ENCODE assay signal across 8 cellular contexts in the genomic region with DNA sequence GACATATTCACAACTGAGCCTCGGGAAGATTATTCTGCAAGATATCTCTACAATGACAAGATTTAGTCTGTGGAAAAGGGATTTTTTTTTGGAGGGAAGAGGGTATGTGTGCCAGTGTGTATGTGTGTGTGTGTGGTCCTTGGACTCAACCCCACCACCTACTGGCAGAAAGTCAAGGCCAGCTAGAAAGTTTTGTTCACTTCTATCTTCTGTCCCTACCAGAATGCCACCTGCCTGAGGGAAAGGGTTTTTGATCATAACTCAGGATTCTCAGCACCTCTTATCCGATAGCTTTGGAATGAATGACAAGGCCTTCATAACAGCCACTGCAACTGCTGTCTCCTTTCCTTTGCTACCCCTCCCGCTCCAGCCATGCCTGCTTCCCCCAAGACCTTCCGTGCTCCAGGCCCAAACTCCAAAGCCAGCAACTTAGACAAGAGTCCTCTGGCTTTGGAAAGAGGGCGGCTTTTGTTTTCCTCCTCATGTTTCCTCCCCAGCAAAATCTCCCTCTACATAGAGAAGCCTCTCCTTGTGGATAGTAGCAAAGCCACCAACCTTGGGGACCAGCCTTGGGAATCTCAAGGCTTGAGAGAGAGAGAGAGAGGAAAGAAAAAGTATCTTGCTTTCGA. TPM values are rescaled to one million over a fixed set of nuclear protein-coding genes. Genes with fewer than 3 reads are reported as not detected.
DNase-seq lines count a peak whose midpoint lies in the region; ATAC-seq and TF ChIP-seq lines count a peak whose summit lies in the region.

No MANE protein-coding gene starts in this region.

- no peaks in the 10 kb centered on the region for H3K36me3 Mint-ChIP-seq in Calu3 (ENCODE audit: insufficient read depth, unreplicated experiment)
- peaks cover 6% of the 10 kb centered on the region for H3K36me3 Mint-ChIP-seq in central memory CD8-positive, alpha-beta T cell (ENCODE audit: insufficient read depth)

- peak overlapping the region; percentile 86 for H3K27ac ChIP-seq in stomach smooth muscle (ENCODE audit: low read length)

- intact Hi-C loops in Calu3 (cut with micrococcal nuclease; ENCODE audit: unreplicated experiment) (loop anchor here (1.0 kb wide), 2 partner anchors 37 to 79 kb away; a partner anchor contains a TSS), left colon (cut with DNase I, micrococcal nuclease) (no loop called here)

- DNase-seq in Calu3 (peak; percentile 47), NOMO-1 treated with dmso at 0.1 percent for 144 hours (lab: John Stamatoyannopoulos, UW; ENCODE audit: unreplicated experiment) (peak; percentile 6), left colon (peak in 1 of 2 donors; percentile 34), NCI-H187 (lab: John Stamatoyannopoulos, UW) (no peak), GOT3 (lab: John Stamatoyannopoulos, UW) (no peak)
- no peak for DNase-seq in central memory CD8-positive, alpha-beta T cell (ENCODE audit: low spot score in 2 of 2)

- no peak overlapping the region for H3K27ac Mint-ChIP-seq in Calu3 (ENCODE audit: unreplicated experiment)
- no peak overlapping the region for H3K27ac Mint-ChIP-seq in central memory CD8-positive, alpha-beta T cell (ENCODE audit: low read depth)

- no peaks in the 10 kb centered on the region for H3K9me3 ChIP-seq in stomach smooth muscle (ENCODE audit: control insufficient read depth in 2 of 2, low read length in 2 of 2)

- H3K27me3 ChIP-seq in stomach smooth muscle (ENCODE audit: control insufficient read depth in 1 of 2, insufficient read depth in 2 of 2, low read length in 2 of 2): no peaks in the 10 kb centered on the region

- H3K9me3 Mint-ChIP-seq in Calu3 (ENCODE audit: low read depth, unreplicated experiment): peaks cover 3% of the 10 kb centered on the region
- no peaks in the 10 kb centered on the region for H3K9me3 Mint-ChIP-seq in central memory CD8-positive, alpha-beta T cell

- H3K4me1 Mint-ChIP-seq in Calu3 (ENCODE audit: low read depth, unreplicated experiment): peaks cover 8% of the 10 kb centered on the region
- peaks cover 5% of the 10 kb centered on the region for H3K4me1 Mint-ChIP-seq in central memory CD8-positive, alpha-beta T cell

- BruUV-seq in Calu3 (replicated peaks; lab: Mats Ljungman, UMichigan): no TSS peak

- no peak overlapping the region for H3K4me3 Mint-ChIP-seq in Calu3 (ENCODE audit: low read depth, unreplicated experiment)
- no peak overlapping the region for H3K4me3 Mint-ChIP-seq in central memory CD8-positive, alpha-beta T cell

- peak; percentile 41 for TF ChIP-seq CTCF in Calu3 (IDR thresholded peaks at IDR 0.05; ENCODE audit: unreplicated experiment)

- ATAC-seq in GM21528 (IDR thresholded peaks at IDR 0.05; ENCODE audit: low FRiP score, unreplicated experiment) (peak; percentile 19), left colon (peak; percentile 32)
- peak; percentile 51 for ATAC-seq in central memory CD8-positive, alpha-beta T cell (replicated peaks; ENCODE audit: extremely low read depth, poor library complexity, severe bottlenecking)

- no peaks in the 10 kb centered on the region for H3K36me3 ChIP-seq in stomach smooth muscle (ENCODE audit: control insufficient read depth in 2 of 2, insufficient read depth in 2 of 2, low read length in 2 of 2)

- CTCF ChIA-PET in Calu3 (lab: Charles Lee): interaction anchor here (1.9 kb wide), 1 partner anchor 79 kb away, joined by 6 read pairs; no protein-coding TSS in a partner anchor

- peaks cover 16% of the 10 kb centered on the region for H3K4me1 ChIP-seq in stomach smooth muscle (ENCODE audit: control insufficient read depth, insufficient read depth, low read length)

- no peaks in the 10 kb centered on the region for H3K27me3 Mint-ChIP-seq in Calu3 (ENCODE audit: unreplicated experiment)
- H3K27me3 Mint-ChIP-seq in central memory CD8-positive, alpha-beta T cell: no peaks in the 10 kb centered on the region

- H3K4me3 ChIP-seq in stomach smooth muscle (ENCODE audit: low read length in 2 of 2): peak overlapping the region; percentile 95 to 98

- peak overlapping the region; percentile 95 to 96 for H3K9ac ChIP-seq in stomach smooth muscle (ENCODE audit: low read length in 2 of 2)

RNA-seq across cellular contexts. Expression of a gene that starts 18.6 kb away (rescaled TPM):
- total RNA-seq in Calu3 (2022) (29.0 and 40.5 TPM in 2 replicates), left colon (10 to 100 TPM; 21.2 to 21.6 TPM)

RNA-seq across cellular contexts. Expression of a gene that starts 19.6 kb away (rescaled TPM):
- total RNA-seq in Calu3 (2022) (15.5 and 20.6 TPM in 2 replicates), left colon (10 to 100 TPM; 14.9 TPM)

RNA-seq across cellular contexts. Expression of a gene that starts 37.0 kb away (rescaled TPM):
- total RNA-seq in Calu3 (2022) (29.4 and 32.5 TPM in 2 replicates), left colon (10 to 100 TPM; 19.8 to 25.7 TPM)

RNA-seq across cellular contexts. Expression of a gene that starts 37.8 kb away (rescaled TPM):
- total RNA-seq in Calu3 (2022) (16.9 and 17.6 TPM in 2 replicates), left colon (1 to 10 TPM; 6.2 to 8.0 TPM)

RNA-seq across cellular contexts. Expression of a gene that starts 55.7 kb away (rescaled TPM):
- total RNA-seq in Calu3 (2022) (28.2 and 36.3 TPM in 2 replicates), left colon (10 to 100 TPM; 17.6 to 35.1 TPM)

Comparison
In these comparisons a context has a peak if more than half of its experiments do, and no peak if none do; other contexts are left out.
1. DNase-seq: peak in Calu3 (single experiment) and NOMO-1 treated with dmso at 0.1 percent for 144 hours (single experiment); none in central memory CD8-positive, alpha-beta T cell (0 of 2), NCI-H187 (0 of 2) and GOT3 (single experiment).
2. Peak in every context shown above with its lines, with median percentiles within 50 percentile points of each other: ATAC-seq.